ENCODE assay signal across 2 cellular contexts in the genomic region with DNA sequence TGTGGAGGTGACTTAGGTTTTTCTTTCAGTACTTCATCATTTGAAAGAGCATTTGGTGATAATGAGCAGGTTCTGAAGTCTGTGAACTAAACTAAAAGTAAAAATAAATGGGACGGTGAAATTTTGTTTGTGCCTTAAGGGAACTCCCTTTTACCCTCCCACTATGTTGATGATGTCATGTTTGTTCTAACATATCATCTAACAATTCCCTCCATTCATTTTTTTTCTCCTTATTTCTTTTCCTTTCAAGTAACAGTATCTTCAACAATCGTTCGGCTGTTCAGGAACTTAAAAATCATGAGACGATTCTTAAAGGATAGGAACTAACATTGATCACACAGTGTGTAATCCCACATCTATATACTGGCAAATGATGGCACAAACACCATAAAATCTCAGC.
TF ChIP-seq lines count a peak whose summit lies in the region.

No MANE protein-coding gene starts in this region.

TF ChIP-seq in A549, 52 proteins besides CTCF, POLR2A, EP300 and RAD21:
- TF ChIP-seq, protein P1, sequence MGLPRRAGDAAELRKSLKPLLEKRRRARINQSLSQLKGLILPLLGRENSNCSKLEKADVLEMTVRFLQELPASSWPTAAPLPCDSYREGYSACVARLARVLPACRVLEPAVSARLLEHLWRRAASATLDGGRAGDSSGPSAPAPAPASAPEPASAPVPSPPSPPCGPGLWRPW (IDR thresholded peaks at IDR 0.05) = no peak
- TF ChIP-seq, protein P2, sequence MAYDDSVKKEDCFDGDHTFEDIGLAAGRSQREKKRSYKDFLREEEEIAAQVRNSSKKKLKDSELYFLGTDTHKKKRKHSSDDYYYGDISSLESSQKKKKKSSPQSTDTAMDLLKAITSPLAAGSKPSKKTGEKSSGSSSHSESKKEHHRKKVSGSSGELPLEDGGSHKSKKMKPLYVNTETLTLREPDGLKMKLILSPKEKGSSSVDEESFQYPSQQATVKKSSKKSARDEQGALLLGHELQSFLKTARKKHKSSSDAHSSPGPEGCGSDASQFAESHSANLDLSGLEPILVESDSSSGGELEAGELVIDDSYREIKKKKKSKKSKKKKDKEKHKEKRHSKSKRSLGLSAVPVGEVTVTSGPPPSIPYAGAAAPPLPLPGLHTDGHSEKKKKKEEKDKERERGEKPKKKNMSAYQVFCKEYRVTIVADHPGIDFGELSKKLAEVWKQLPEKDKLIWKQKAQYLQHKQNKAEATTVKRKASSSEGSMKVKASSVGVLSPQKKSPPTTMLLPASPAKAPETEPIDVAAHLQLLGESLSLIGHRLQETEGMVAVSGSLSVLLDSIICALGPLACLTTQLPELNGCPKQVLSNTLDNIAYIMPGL (CRISPR knock-in tag; IDR thresholded peaks at IDR 0.05; ENCODE audit: borderline replicate concordance) = no peak
- TF ChIP-seq HOXA7 (CRISPR knock-in tag; IDR thresholded peaks at IDR 0.05) (no peak), KDM5A (IDR thresholded peaks at IDR 0.05) (no peak), SMC3 (IDR thresholded peaks at IDR 0.05) (no peak), RFX5 (IDR thresholded peaks at IDR 0.05) (no peak), RCOR1 (IDR thresholded peaks at IDR 0.05; ENCODE audit: low read depth, low read length) (no peak), CHD4 (IDR thresholded peaks at IDR 0.05; ENCODE audit: borderline replicate concordance) (no peak), ZFP36 (IDR thresholded peaks at IDR 0.05; ENCODE audit: borderline replicate concordance, partially characterized antibody) (no peak), NPAS2 (CRISPR knock-in tag; IDR thresholded peaks at IDR 0.05; ENCODE audit: borderline replicate concordance) (no peak)
- TF ChIP-seq, protein P3, sequence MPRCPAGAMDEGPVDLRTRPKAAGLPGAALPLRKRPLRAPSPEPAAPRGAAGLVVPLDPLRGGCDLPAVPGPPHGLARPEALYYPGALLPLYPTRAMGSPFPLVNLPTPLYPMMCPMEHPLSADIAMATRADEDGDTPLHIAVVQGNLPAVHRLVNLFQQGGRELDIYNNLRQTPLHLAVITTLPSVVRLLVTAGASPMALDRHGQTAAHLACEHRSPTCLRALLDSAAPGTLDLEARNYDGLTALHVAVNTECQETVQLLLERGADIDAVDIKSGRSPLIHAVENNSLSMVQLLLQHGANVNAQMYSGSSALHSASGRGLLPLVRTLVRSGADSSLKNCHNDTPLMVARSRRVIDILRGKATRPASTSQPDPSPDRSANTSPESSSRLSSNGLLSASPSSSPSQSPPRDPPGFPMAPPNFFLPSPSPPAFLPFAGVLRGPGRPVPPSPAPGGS (IDR thresholded peaks at IDR 0.05) = no peak
- TF ChIP-seq, protein P4, sequence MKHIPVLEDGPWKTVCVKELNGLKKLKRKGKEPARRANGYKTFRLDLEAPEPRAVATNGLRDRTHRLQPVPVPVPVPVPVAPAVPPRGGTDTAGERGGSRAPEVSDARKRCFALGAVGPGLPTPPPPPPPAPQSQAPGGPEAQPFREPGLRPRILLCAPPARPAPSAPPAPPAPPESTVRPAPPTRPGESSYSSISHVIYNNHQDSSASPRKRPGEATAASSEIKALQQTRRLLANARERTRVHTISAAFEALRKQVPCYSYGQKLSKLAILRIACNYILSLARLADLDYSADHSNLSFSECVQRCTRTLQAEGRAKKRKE (CRISPR knock-in tag; IDR thresholded peaks at IDR 0.05; ENCODE audit: low read depth) = no peak
TF ChIP-seq in A549: peak in this region for 0.

TF ChIP-seq in IMR-90, 13 proteins besides CTCF, POLR2A, EP300 and RAD21:
- TF ChIP-seq, protein P5, sequence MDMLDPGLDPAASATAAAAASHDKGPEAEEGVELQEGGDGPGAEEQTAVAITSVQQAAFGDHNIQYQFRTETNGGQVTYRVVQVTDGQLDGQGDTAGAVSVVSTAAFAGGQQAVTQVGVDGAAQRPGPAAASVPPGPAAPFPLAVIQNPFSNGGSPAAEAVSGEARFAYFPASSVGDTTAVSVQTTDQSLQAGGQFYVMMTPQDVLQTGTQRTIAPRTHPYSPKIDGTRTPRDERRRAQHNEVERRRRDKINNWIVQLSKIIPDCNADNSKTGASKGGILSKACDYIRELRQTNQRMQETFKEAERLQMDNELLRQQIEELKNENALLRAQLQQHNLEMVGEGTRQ (IDR thresholded peaks at IDR 0.05; ENCODE audit: low read depth, low read length) = no peak
- TF ChIP-seq SMC3 (IDR thresholded peaks at IDR 0.05; ENCODE audit: low read depth, low read length) (no peak), RFX5 (IDR thresholded peaks at IDR 0.05; ENCODE audit: low read depth, low read length) (no peak), FOS (IDR thresholded peaks at IDR 0.05; ENCODE audit: low read depth, low read length) (no peak), CEBPB (IDR thresholded peaks at IDR 0.05; ENCODE audit: low read depth, low read length) (no peak), CHD1 (IDR thresholded peaks at IDR 0.05; ENCODE audit: low read depth, low read length) (no peak)
